In the genomic region with DNA sequence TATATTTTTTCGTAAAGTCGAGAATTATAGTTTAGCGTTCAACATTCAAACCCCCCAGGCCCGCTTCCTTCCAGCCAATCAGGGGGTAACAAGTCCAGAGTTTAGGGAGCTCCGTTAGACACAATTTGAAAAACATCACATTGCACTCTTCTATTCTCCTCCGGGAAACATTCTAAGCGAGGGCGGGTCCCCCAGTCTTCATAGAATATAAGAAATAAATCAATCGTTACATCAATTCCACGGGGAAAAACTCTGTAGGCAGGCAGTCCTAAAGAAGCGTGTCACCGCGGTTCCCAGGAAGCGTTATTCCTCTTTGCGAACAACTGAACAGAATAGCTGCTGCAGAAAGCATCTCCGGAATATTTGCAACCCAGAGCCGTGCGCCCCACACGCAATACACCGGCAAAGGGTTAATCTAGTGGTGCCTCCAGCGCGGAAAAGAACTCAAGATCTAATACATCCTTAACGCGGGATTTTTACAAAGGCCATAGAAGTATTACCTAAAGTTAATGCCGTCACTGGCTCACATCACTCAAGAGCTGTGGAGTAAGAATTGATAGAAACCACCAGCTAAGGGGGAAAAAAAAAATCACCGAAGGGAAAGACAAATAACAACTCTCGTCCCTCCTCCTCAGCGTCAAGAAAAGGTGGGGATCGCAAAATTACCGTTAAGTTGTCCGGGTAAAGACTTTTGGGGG, we compare ENCODE assay signal across 8 cellular contexts.
A peak's percentile ranks its signal among the peaks of the same experiment; 100 is the strongest.
DNase-seq lines count a peak whose midpoint lies in the region; ATAC-seq and TF ChIP-seq lines count a peak whose summit lies in the region.

No MANE protein-coding gene starts in this region.

- H3K27me3 ChIP-seq in DND-41 (ENCODE audit: insufficient read depth, low read length, poor library complexity): no peaks in the 10 kb centered on the region
- no peaks in the 10 kb centered on the region for H3K27me3 ChIP-seq in WERI-Rb-1 (ENCODE audit: insufficient read depth, low read depth, severe bottlenecking)
- H3K27me3 ChIP-seq in ectodermal cell (ENCODE audit: control insufficient read depth, insufficient read depth, low read length, poor library complexity, severe bottlenecking): no peaks in the 10 kb centered on the region
- no peaks in the 10 kb centered on the region for H3K27me3 ChIP-seq in suprapubic skin

- ATAC-seq in DND-41 (ENCODE audit: insufficient read depth, low read depth): no peak

- peak overlapping the region; percentile 96 for H3K27ac ChIP-seq in DND-41 (ENCODE audit: low read length)
- peak overlapping the region; percentile 100 for H3K27ac ChIP-seq in WERI-Rb-1
- H3K27ac ChIP-seq in ectodermal cell (ENCODE audit: insufficient read depth, low read depth, low read length, poor library complexity, severe bottlenecking): peak overlapping the region; percentile 93
- H3K27ac ChIP-seq in suprapubic skin: peak overlapping the region; percentile 83

- H3K36me3 ChIP-seq in DND-41 (ENCODE audit: insufficient read depth, low read length): peaks cover 36% of the 10 kb centered on the region
- peaks cover 9% of the 10 kb centered on the region for H3K36me3 ChIP-seq in WERI-Rb-1
- H3K36me3 ChIP-seq in ectodermal cell (ENCODE audit: control insufficient read depth, insufficient read depth, low read length): no peaks in the 10 kb centered on the region
- H3K36me3 ChIP-seq in suprapubic skin: no peaks in the 10 kb centered on the region

- H2AFZ ChIP-seq in DND-41 (ENCODE audit: low read depth, low read length): no peak overlapping the region

- 1 to 2% methylated on average over 31 of the region's 31 CpGs for WGBS in ectodermal cell, 2 experiments
- WGBS in suprapubic skin: 2% methylated on average over 31 of the region's 31 CpGs

- peak overlapping the region; percentile 75 for H3K4me2 ChIP-seq in DND-41 (ENCODE audit: insufficient read depth, low read length)

- H3K4me3 ChIP-seq in DND-41 (ENCODE audit: low read depth in 1 of 2, low read length in 2 of 2) (peak overlapping the region; percentile 58 to 90), WERI-Rb-1 (ENCODE audit: low read depth, low read length) (peak overlapping the region; percentile 78), ectodermal cell (ENCODE audit: insufficient read depth, low read depth, low read length) (peak overlapping the region; percentile 77), suprapubic skin (peak overlapping the region; percentile 79)

- no peak for TF ChIP-seq CTCF in DND-41 (IDR thresholded peaks at IDR 0.05; ENCODE audit: borderline replicate concordance, extremely low read depth, low read length, poor library complexity, severe bottlenecking)
- no peak for TF ChIP-seq CTCF in WERI-Rb-1 (IDR thresholded peaks at IDR 0.05; ENCODE audit: low read depth, low read length)
- TF ChIP-seq CTCF in suprapubic skin (IDR thresholded peaks at IDR 0.05): no peak

- DNase-seq in DND-41 (peak; percentile 53), M059J (ENCODE audit: low read depth) (peak; percentile 43), WERI-Rb-1 (peak; percentile 13), midbrain (lab: John Stamatoyannopoulos, UW) (peak; percentile 53), suprapubic skin (ENCODE audit: low spot score in 2 of 2) (no peak), occipital lobe (lab: John Stamatoyannopoulos, UW) (no peak), NCI-H2107 (lab: John Stamatoyannopoulos, UW) (no peak)

- H4K20me1 ChIP-seq in DND-41 (ENCODE audit: insufficient read depth, low read length): peaks cover 56% of the 10 kb centered on the region

- peaks cover 98% of the 10 kb centered on the region for H3K79me2 ChIP-seq in DND-41 (ENCODE audit: insufficient read depth, low read length)

- peak overlapping the region; percentile 95 for H3K9ac ChIP-seq in DND-41 (ENCODE audit: low read depth, low read length)

- TF ChIP-seq EP300 in suprapubic skin (IDR thresholded peaks at IDR 0.05): no peak

- H3K4me1 ChIP-seq in DND-41 (ENCODE audit: insufficient read depth, low read length): peaks cover 56% of the 10 kb centered on the region
- H3K4me1 ChIP-seq in ectodermal cell (ENCODE audit: control insufficient read depth, insufficient read depth, low read length): no peaks in the 10 kb centered on the region
- H3K4me1 ChIP-seq in suprapubic skin: peaks cover 50% of the 10 kb centered on the region

- H3K9me3 ChIP-seq in DND-41 (ENCODE audit: insufficient read depth, low read length, severe bottlenecking) (no peaks in the 10 kb centered on the region), WERI-Rb-1 (ENCODE audit: severe bottlenecking) (no peaks in the 10 kb centered on the region), ectodermal cell (ENCODE audit: control insufficient read depth, low read length) (no peaks in the 10 kb centered on the region), suprapubic skin (no peaks in the 10 kb centered on the region)

- no peak for TF ChIP-seq POLR2A in suprapubic skin (IDR thresholded peaks at IDR 0.05)

Comparison
In these comparisons a context has a peak if more than half of its experiments do, and no peak if none do; other contexts are left out.
1. DNase-seq: peak in DND-41 (single experiment), M059J (single experiment), WERI-Rb-1 (single experiment) and midbrain (single experiment); none in suprapubic skin (0 of 2), occipital lobe (single experiment) and NCI-H2107 (single experiment).
2. Peak in every context shown above with its lines, with median percentiles within 50 percentile points of each other: H3K27ac ChIP-seq and H3K4me3 ChIP-seq.